ENCODE assay signal across 18 cellular contexts in the genomic region with DNA sequence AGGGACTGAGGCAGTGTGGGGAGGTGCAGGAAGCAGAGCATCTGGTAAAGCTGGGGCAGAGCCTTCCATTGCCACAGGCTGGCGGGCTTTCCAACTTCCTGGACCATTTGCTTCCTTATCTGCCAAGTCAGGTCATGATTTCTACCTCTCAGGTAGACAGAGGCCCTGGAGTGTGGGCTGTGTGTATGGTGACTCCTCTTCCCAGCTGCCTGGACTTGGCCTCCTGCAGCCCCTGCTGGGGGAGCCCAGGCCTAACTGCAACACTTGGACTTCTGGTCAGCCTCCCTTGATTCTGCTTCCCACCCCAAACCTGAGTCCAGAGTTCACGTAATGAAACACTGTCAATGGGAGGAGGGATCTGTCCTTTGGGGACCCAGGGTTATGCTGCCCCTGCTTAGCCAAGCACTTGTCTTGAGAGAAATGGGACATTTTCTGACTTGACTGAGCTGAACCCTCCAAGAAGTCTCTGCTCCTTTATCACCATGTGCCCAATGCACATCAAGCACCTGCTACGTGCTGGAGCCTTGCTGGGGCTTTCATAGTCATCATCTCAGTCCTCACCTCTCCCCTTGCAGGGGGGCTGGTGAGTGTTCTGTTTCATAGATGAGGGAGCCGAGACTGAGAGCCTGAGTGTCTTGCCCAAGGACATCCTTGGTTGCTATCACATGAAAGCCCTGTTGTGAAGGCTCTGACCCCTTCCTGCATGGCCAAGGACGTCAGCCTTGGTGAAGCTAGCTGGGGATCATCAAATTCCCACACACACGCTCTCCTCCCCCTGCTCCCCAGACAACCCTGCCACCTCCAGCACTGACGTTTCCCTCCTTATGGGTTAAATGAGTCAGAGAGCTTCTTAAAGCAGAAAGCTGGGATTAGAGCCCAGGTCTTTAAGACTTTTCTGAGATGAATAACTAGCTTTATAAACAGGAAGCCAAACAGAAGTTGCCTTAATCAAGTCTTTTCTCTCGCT. TPM values are rescaled to one million over a fixed set of nuclear protein-coding genes. Genes with fewer than 3 reads are reported as not detected.
DNase-seq lines count a peak whose midpoint lies in the region; ATAC-seq and TF ChIP-seq lines count a peak whose summit lies in the region.
"Had no signal": no experiment of that assay in that cellular context is flagged by ENCODE, and none has a peak within 500 bp of the region (broad histone marks: within the 10 kb centered on the region; RNA-seq: fewer than 3 reads in every experiment).

No MANE protein-coding gene starts in this region.

- no peaks in the 10 kb centered on the region for H3K9me3 Mint-ChIP-seq in activated CD4-positive, alpha-beta T cell treated with anti-CD3 and anti-CD28 coated beads for 36 hours (ENCODE audit: low read depth)
- H3K9me3 Mint-ChIP-seq: central memory CD8-positive, alpha-beta T cell had no signal

- H3K9ac ChIP-seq in SK-N-MC (ENCODE audit: insufficient read length) = peak overlapping the region; percentile 52

- peak overlapping the region; percentile 96 for H3K27ac ChIP-seq in SK-N-MC
- H3K27ac ChIP-seq: epithelial cell of prostate, pancreas, transverse colon had no signal

- CTCF ChIA-PET in activated CD4-positive, alpha-beta T cell treated with anti-CD3 and anti-CD28 coated beads for 36 hours (lab: Charles Lee) = interaction anchor here (0.7 kb wide), 2 partner anchors 17 to 184 kb away, joined by 3 read pairs; no protein-coding TSS in a partner anchor
- CTCF ChIA-PET in GM10248 (lab: Yijun Ruan, JAX) = no interaction called here

- no peak overlapping the region for H3K4me3 Mint-ChIP-seq in activated CD4-positive, alpha-beta T cell treated with anti-CD3 and anti-CD28 coated beads for 36 hours
- H3K4me3 Mint-ChIP-seq: central memory CD8-positive, alpha-beta T cell had no signal

- no peak overlapping the region for H3K27ac Mint-ChIP-seq in activated CD4-positive, alpha-beta T cell treated with anti-CD3 and anti-CD28 coated beads for 36 hours

- no peaks in the 10 kb centered on the region for H3K36me3 Mint-ChIP-seq in activated CD4-positive, alpha-beta T cell treated with anti-CD3 and anti-CD28 coated beads for 36 hours (ENCODE audit: low read depth)

- no peak for TF ChIP-seq CTCF in GM10248 (IDR thresholded peaks at IDR 0.05; ENCODE audit: control extremely low read depth, extremely low read depth, low read depth, missing control alignments)

- peak; percentile 13 for DNase-seq in activated CD4-positive, alpha-beta T cell treated with anti-CD3 and anti-CD28 coated beads for 36 hours
- DNase-seq in activated CD4-positive, alpha-beta T cell treated with anti-CD3 and anti-CD28 coated beads, Interleukin-2, amount 50 U/mL, for 1 hour = no peak
- DNase-seq in SK-N-MC (ENCODE audit: low read depth, low spot score) (peak; percentile 66), fibroblast of gingiva (ENCODE audit: low read depth) (peak; percentile 44), stromal cell of bone marrow (ENCODE audit: low read depth) (peak; percentile 93), SHP77 (lab: John Stamatoyannopoulos, UW) (no peak), GM10248 (ENCODE audit: extremely low spot score) (no peak), UCSD-AML1 (lab: John Stamatoyannopoulos, UW; ENCODE audit: unreplicated experiment) (no peak)
- DNase-seq: activated CD4-positive, alpha-beta T cell treated with anti-CD3 and anti-CD28 coated beads, Interleukin-2, amount 50 U/mL, for 4 hours; activated gamma-delta T cell; midbrain; MM.1S; pancreas; stimulated activated CD8-positive, alpha-beta memory T cell treated with anti-CD3 and anti-CD28 coated beads, Interleukin-4, amount 100 ng/mL, for 48 hours; transverse colon had no signal

- no peaks in the 10 kb centered on the region for H3K9me3 ChIP-seq in SK-N-MC (ENCODE audit: low read depth, low read length)
- H3K9me3 ChIP-seq: pancreas, transverse colon had no signal

- peaks cover 6% of the 10 kb centered on the region for H3K4me1 Mint-ChIP-seq in activated CD4-positive, alpha-beta T cell treated with anti-CD3 and anti-CD28 coated beads for 36 hours

- POLR2A ChIA-PET in activated CD4-positive, alpha-beta T cell treated with anti-CD3 and anti-CD28 coated beads for 36 hours (lab: Charles Lee) = no interaction called here
- POLR2A ChIA-PET in GM10248 (lab: Yijun Ruan, JAX) = no interaction called here

- H3K27me3 Mint-ChIP-seq in activated CD4-positive, alpha-beta T cell treated with anti-CD3 and anti-CD28 coated beads for 36 hours = peaks cover 24% of the 10 kb centered on the region

- H3K36me3 ChIP-seq in SK-N-MC (ENCODE audit: insufficient read depth, low read length) = no peaks in the 10 kb centered on the region
- H3K36me3 ChIP-seq: pancreas, transverse colon had no signal

- ATAC-seq in activated CD4-positive, alpha-beta T cell treated with anti-CD3 and anti-CD28 coated beads for 36 hours = peak; percentile 52

- H3K4me3 ChIP-seq in SK-N-MC = peak overlapping the region; percentile 75
- H3K4me3 ChIP-seq: pancreas, transverse colon had no signal

- intact Hi-C loops in activated CD4-positive, alpha-beta T cell treated with anti-CD3 and anti-CD28 coated beads for 36 hours (cut with DNase I, micrococcal nuclease) = no loop called here

RNA-seq across cellular contexts. Expression of gene CLEC2L, which starts 3.4 kb away (rescaled TPM):
- not detected for total RNA-seq in activated CD4-positive, alpha-beta T cell treated with anti-CD3 and anti-CD28 coated beads for 36 hours
- total RNA-seq: pancreas; T-helper 1 cell treated with Interleukin-12 subunit alpha and Interleukin-12 subunit beta and Interleukin-4 antibody, amounts not matched to agents 30 ng/mL and 1 ng/mL, for 36 hours had no signal

RNA-seq across cellular contexts. Expression of gene KLRG2, which starts 43.4 kb away (rescaled TPM):
- total RNA-seq in activated CD4-positive, alpha-beta T cell treated with anti-CD3 and anti-CD28 coated beads for 36 hours = under 1 TPM; 0.60 to 0.62 TPM
- total RNA-seq: transverse colon had no signal

Comparison
In these comparisons a context has a peak if more than half of its experiments do, and no peak if none do; other contexts are left out.
1. DNase-seq: peak in activated CD4-positive, alpha-beta T cell treated with anti-CD3 and anti-CD28 coated beads for 36 hours (single experiment), SK-N-MC (single experiment), fibroblast of gingiva (single experiment) and stromal cell of bone marrow (single experiment); none in activated CD4-positive, alpha-beta T cell treated with anti-CD3 and anti-CD28 coated beads, Interleukin-2, amount 50 U/mL, for 1 hour (single experiment), SHP77 (0 of 2), GM10248 (single experiment) and UCSD-AML1 (single experiment).